Comparison of ENCODE assay signal across 1 cellular context in genomic region chr11:34105079-34105956, GRCh38.
A peak's percentile ranks its signal among the peaks of the same experiment; 100 is the strongest.
TF ChIP-seq lines count a peak whose summit lies in the region.

Gene NAT10 (plus strand): TSS chr11:34105629. CDS start chr11:34108226, 2,597 bp downstream.

TF ChIP-seq in HepG2, 621 proteins besides CTCF, POLR2A, EP300 and RAD21 (continued from another document and continues in another):
- TF ChIP-seq ZNF512 (CRISPR knock-in tag; IDR thresholded peaks at IDR 0.05): 0 out of 2 replicates have a peak, but pooled peaks have one; percentile 16
- TF ChIP-seq MEIS1 (CRISPR knock-in tag; IDR thresholded peaks at IDR 0.05; ENCODE audit: borderline replicate concordance): no peak
- TF ChIP-seq ERF (CRISPR knock-in tag; IDR thresholded peaks at IDR 0.05): peak; percentile 90
- peak; percentile 98 for TF ChIP-seq REPIN1 (CRISPR knock-in tag; IDR thresholded peaks at IDR 0.05; ENCODE audit: borderline replicate concordance, low read depth)
- no peak for TF ChIP-seq ZNF790 (CRISPR knock-in tag; IDR thresholded peaks at IDR 0.05; ENCODE audit: borderline replicate concordance)
- no peak for TF ChIP-seq PRPF4 (IDR thresholded peaks at IDR 0.05; ENCODE audit: low read depth, low read length, poor library complexity, severe bottlenecking)
- TF ChIP-seq IRX3 (CRISPR knock-in tag; IDR thresholded peaks at IDR 0.05; ENCODE audit: borderline replicate concordance, low read depth): 0 out of 2 replicates have a peak, but pooled peaks have one; percentile 50
- peak; percentile 78; the same call in 1 of the 2 replicates for TF ChIP-seq NR2C2 (CRISPR knock-in tag; IDR thresholded peaks at IDR 0.05; ENCODE audit: borderline replicate concordance)
- peak; percentile 38 for TF ChIP-seq IKZF4 (CRISPR knock-in tag; IDR thresholded peaks at IDR 0.05; ENCODE audit: borderline replicate concordance, low read depth, not compliant biosample characterization)
- no peak; the same call in 1 of the 2 replicates for TF ChIP-seq ZBTB39 (CRISPR knock-in tag; IDR thresholded peaks at IDR 0.05)
- peak; percentile 89 for TF ChIP-seq ZNF747 (CRISPR knock-in tag; IDR thresholded peaks at IDR 0.05; ENCODE audit: borderline replicate concordance)
- peak; percentile 96 for TF ChIP-seq KMT2B (CRISPR knock-in tag; IDR thresholded peaks at IDR 0.05)
- peak; percentile 83 for TF ChIP-seq JUND (CRISPR knock-in tag; IDR thresholded peaks at IDR 0.05)
- TF ChIP-seq NFE2 (CRISPR knock-in tag; IDR thresholded peaks at IDR 0.05): no peak
- 0 out of 2 replicates have a peak, but pooled peaks have one; percentile 9 for TF ChIP-seq ZKSCAN1 (IDR thresholded peaks at IDR 0.05; ENCODE audit: low read length)
- peak; percentile 73; the same call in 1 of the 2 replicates for TF ChIP-seq ZNF34 (CRISPR knock-in tag; IDR thresholded peaks at IDR 0.05; ENCODE audit: borderline replicate concordance)
- no peak for TF ChIP-seq FOXM1 (CRISPR knock-in tag; IDR thresholded peaks at IDR 0.05)
- no peak for TF ChIP-seq RFX5 (IDR thresholded peaks at IDR 0.05; ENCODE audit: low read depth, low read length)
- no peak; the same call in 1 of the 2 replicates for TF ChIP-seq NR1H2 (CRISPR knock-in tag; IDR thresholded peaks at IDR 0.05; ENCODE audit: borderline replicate concordance, low read depth)
- TF ChIP-seq, protein P1, sequence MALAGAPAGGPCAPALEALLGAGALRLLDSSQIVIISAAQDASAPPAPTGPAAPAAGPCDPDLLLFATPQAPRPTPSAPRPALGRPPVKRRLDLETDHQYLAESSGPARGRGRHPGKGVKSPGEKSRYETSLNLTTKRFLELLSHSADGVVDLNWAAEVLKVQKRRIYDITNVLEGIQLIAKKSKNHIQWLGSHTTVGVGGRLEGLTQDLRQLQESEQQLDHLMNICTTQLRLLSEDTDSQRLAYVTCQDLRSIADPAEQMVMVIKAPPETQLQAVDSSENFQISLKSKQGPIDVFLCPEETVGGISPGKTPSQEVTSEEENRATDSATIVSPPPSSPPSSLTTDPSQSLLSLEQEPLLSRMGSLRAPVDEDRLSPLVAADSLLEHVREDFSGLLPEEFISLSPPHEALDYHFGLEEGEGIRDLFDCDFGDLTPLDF (CRISPR knock-in tag; IDR thresholded peaks at IDR 0.05): peak; percentile 56; the same call in 1 of the 2 replicates
- peak; percentile 88; the same call in 1 of the 2 replicates for TF ChIP-seq ZNF614 (CRISPR knock-in tag; IDR thresholded peaks at IDR 0.05; ENCODE audit: borderline replicate concordance)
- TF ChIP-seq CCDC6 (CRISPR knock-in tag; IDR thresholded peaks at IDR 0.05): peak; percentile 68; the same call in 1 of the 2 replicates
- TF ChIP-seq RBM22 (optimal IDR thresholded peaks at IDR 0.05; ENCODE audit: low read length): peak; percentile 91
- TF ChIP-seq ZNF549 (CRISPR knock-in tag; IDR thresholded peaks at IDR 0.05): no peak
- peak in 1 of 2 experiments; percentile 21; a peak in 1 of 4 replicates for TF ChIP-seq NR2F1 (CRISPR knock-in tag; IDR thresholded peaks at IDR 0.05)
- no peak; the same call in 1 of the 2 replicates for TF ChIP-seq ZC3H4 (CRISPR knock-in tag; IDR thresholded peaks at IDR 0.05; ENCODE audit: borderline replicate concordance)
- no peak for TF ChIP-seq RFX1 (IDR thresholded peaks at IDR 0.05)
- peak; percentile 64 for TF ChIP-seq THRA (CRISPR knock-in tag; IDR thresholded peaks at IDR 0.05; ENCODE audit: borderline replicate concordance)
- peak; percentile 88 for TF ChIP-seq TBX2 (CRISPR knock-in tag; IDR thresholded peaks at IDR 0.05; ENCODE audit: borderline replicate concordance)
- no peak for TF ChIP-seq MTF2 (CRISPR knock-in tag; IDR thresholded peaks at IDR 0.05; ENCODE audit: borderline replicate concordance)
- TF ChIP-seq, protein P2, sequence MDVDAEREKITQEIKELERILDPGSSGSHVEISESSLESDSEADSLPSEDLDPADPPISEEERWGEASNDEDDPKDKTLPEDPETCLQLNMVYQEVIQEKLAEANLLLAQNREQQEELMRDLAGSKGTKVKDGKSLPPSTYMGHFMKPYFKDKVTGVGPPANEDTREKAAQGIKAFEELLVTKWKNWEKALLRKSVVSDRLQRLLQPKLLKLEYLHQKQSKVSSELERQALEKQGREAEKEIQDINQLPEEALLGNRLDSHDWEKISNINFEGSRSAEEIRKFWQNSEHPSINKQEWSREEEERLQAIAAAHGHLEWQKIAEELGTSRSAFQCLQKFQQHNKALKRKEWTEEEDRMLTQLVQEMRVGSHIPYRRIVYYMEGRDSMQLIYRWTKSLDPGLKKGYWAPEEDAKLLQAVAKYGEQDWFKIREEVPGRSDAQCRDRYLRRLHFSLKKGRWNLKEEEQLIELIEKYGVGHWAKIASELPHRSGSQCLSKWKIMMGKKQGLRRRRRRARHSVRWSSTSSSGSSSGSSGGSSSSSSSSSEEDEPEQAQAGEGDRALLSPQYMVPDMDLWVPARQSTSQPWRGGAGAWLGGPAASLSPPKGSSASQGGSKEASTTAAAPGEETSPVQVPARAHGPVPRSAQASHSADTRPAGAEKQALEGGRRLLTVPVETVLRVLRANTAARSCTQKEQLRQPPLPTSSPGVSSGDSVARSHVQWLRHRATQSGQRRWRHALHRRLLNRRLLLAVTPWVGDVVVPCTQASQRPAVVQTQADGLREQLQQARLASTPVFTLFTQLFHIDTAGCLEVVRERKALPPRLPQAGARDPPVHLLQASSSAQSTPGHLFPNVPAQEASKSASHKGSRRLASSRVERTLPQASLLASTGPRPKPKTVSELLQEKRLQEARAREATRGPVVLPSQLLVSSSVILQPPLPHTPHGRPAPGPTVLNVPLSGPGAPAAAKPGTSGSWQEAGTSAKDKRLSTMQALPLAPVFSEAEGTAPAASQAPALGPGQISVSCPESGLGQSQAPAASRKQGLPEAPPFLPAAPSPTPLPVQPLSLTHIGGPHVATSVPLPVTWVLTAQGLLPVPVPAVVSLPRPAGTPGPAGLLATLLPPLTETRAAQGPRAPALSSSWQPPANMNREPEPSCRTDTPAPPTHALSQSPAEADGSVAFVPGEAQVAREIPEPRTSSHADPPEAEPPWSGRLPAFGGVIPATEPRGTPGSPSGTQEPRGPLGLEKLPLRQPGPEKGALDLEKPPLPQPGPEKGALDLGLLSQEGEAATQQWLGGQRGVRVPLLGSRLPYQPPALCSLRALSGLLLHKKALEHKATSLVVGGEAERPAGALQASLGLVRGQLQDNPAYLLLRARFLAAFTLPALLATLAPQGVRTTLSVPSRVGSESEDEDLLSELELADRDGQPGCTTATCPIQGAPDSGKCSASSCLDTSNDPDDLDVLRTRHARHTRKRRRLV (CRISPR knock-in tag; IDR thresholded peaks at IDR 0.05): no peak
- TF ChIP-seq ZFAT (CRISPR knock-in tag; conservative IDR thresholded peaks at IDR 0.05): no peak
- TF ChIP-seq TP53 (CRISPR knock-in tag; conservative IDR thresholded peaks at IDR 0.05): peak; percentile 53; the same call in 1 of the 2 replicates
- TF ChIP-seq ZNF256 (CRISPR knock-in tag; conservative IDR thresholded peaks at IDR 0.05): no peak; the same call in 1 of the 2 replicates
- TF ChIP-seq ELF4 (CRISPR knock-in tag; IDR thresholded peaks at IDR 0.05; ENCODE audit: borderline replicate concordance): peak; percentile 90; the same call in 1 of the 2 replicates
- TF ChIP-seq HDAC6 (IDR thresholded peaks at IDR 0.05; ENCODE audit: low read depth, low read length): no peak
- TF ChIP-seq ETV6 (CRISPR knock-in tag; conservative IDR thresholded peaks at IDR 0.05): 0 out of 2 replicates have a peak, but pooled peaks have one; percentile 16
- peak; percentile 44; the same call in 1 of the 2 replicates for TF ChIP-seq TBX3 (IDR thresholded peaks at IDR 0.05; ENCODE audit: borderline replicate concordance)
- peak; percentile 71 for TF ChIP-seq GMEB2 (CRISPR knock-in tag; IDR thresholded peaks at IDR 0.05; ENCODE audit: low read depth)
- TF ChIP-seq KDM6A (CRISPR knock-in tag; IDR thresholded peaks at IDR 0.05; ENCODE audit: low read depth): no peak
- TF ChIP-seq GTF2F1 (IDR thresholded peaks at IDR 0.05; ENCODE audit: low read length): peak; percentile 23; the same call in 1 of the 2 replicates
- TF ChIP-seq ZNF609 (CRISPR knock-in tag; IDR thresholded peaks at IDR 0.05; ENCODE audit: borderline replicate concordance): peak; percentile 45; the same call in 1 of the 2 replicates
- TF ChIP-seq ARHGAP35 (CRISPR knock-in tag; IDR thresholded peaks at IDR 0.05; ENCODE audit: borderline replicate concordance): peak; percentile 52; the same call in 1 of the 2 replicates
- no peak for TF ChIP-seq NFKBIZ (CRISPR knock-in tag; IDR thresholded peaks at IDR 0.05)
- TF ChIP-seq EED (CRISPR knock-in tag; IDR thresholded peaks at IDR 0.05): peak; percentile 86; the same call in 1 of the 2 replicates
- no peak for TF ChIP-seq ZMYM3 (CRISPR knock-in tag; IDR thresholded peaks at IDR 0.05)
- TF ChIP-seq HOXA9 (CRISPR knock-in tag; IDR thresholded peaks at IDR 0.05; ENCODE audit: borderline replicate concordance): no peak; the same call in 1 of the 2 replicates
- TF ChIP-seq ZNF552 (CRISPR knock-in tag; IDR thresholded peaks at IDR 0.05; ENCODE audit: borderline replicate concordance): peak; percentile 67; the same call in 1 of the 2 replicates
